ENCODE assay signal across 9 cellular contexts in the genomic region with DNA sequence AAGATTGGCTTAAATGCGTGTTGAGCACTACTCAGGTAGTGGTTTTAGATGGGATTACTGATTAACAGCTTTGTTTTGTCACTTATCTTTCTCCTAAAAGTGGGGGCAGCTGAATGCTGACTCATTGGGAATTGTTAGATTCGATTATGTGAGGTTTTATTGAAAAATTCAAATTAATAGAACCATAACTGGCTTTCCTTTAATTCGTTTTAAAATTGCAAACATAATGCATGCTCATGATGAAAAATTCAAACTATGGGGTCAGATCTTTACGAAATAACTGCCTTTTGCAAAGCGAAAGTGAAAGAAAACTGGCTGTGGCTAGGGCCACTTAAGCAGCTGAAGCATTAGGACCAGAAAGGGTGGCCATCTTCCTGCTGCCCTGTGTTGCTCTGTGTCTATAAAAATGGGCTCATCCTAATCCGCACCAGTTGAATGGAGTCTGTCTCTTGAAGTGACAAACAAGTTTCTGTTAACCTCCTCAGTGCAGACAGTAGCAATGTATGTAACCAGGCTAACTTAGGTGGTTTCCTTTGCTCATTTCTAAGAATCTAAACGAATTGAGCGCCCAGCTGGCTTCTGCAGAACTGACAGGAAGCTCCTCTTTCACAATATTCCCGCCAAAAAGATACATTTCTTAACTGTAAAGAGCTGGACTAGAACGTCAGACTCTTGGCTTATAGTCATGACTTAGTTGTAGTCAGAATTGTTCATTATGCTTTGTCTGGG. TPM values are rescaled to one million over a fixed set of nuclear protein-coding genes. Genes with fewer than 3 reads are reported as not detected.
DNase-seq lines count a peak whose midpoint lies in the region; ATAC-seq and TF ChIP-seq lines count a peak whose summit lies in the region.
"Had no signal": no experiment of that assay in that cellular context is flagged by ENCODE, and none has a peak within 500 bp of the region (broad histone marks: within the 10 kb centered on the region; RNA-seq: fewer than 3 reads in every experiment).

No MANE protein-coding gene starts in this region.

- H3K9me3 ChIP-seq in A673 (ENCODE audit: low read depth, low read length, poor library complexity, severe bottlenecking) (no peaks in the 10 kb centered on the region), WERI-Rb-1 (ENCODE audit: severe bottlenecking) (no peaks in the 10 kb centered on the region), testis (no peaks in the 10 kb centered on the region)

- POLR2A ChIA-PET in A673 (lab: Charles Lee; ENCODE audit: low non-redundant PET), result no interaction called here

- peaks cover 7% of the 10 kb centered on the region for H3K4me1 ChIP-seq in A673 (ENCODE audit: insufficient read depth, low read length, poor library complexity, severe bottlenecking)
- no peaks in the 10 kb centered on the region for H3K4me1 ChIP-seq in testis

- WGBS in testis, 2 donors, result 65 to 68% methylated on average over 10 of the region's 10 CpGs

- CTCF ChIA-PET in A673 (lab: Charles Lee), result interaction anchor here (0.6 kb wide), 1 partner anchor 167 kb away, joined by 4 read pairs; no protein-coding TSS in a partner anchor

- peaks cover 25% of the 10 kb centered on the region for H3K36me3 ChIP-seq in A673 (ENCODE audit: insufficient read depth, low read length, poor library complexity, severe bottlenecking)
- peaks cover 52% of the 10 kb centered on the region for H3K36me3 ChIP-seq in WERI-Rb-1
- no peaks in the 10 kb centered on the region for H3K36me3 ChIP-seq in testis (ENCODE audit: low read depth, missing control alignments)

- TF ChIP-seq CTCF in A673 (conservative IDR thresholded peaks at IDR 0.05; ENCODE audit: low read depth, low read length) (no peak), WERI-Rb-1 (IDR thresholded peaks at IDR 0.05; ENCODE audit: low read depth, low read length) (no peak), testis (IDR thresholded peaks at IDR 0.05) (no peak)

- peak overlapping the region; percentile 23 for H3K4me3 ChIP-seq in A673 (ENCODE audit: low read depth, low read length, poor library complexity, severe bottlenecking)
- H3K4me3 ChIP-seq in WERI-Rb-1 (ENCODE audit: low read depth, low read length), result peak overlapping the region; percentile 9
- no peak overlapping the region for H3K4me3 ChIP-seq in testis

- peak; percentile 54 for DNase-seq in A673 (ENCODE audit: low spot score)
- DNase-seq in WERI-Rb-1, result peak; percentile 37
- peak; percentile 80 to 83 for DNase-seq in erythroblast (lab: John Stamatoyannopoulos, UW)
- peak; percentile 45 for DNase-seq in putamen (ENCODE audit: low spot score)
- no peak for DNase-seq in testis
- DNase-seq in cerebellum (ENCODE audit: low spot score), result no peak

- H3K27ac ChIP-seq in A673 (ENCODE audit: low read depth, low read length, poor library complexity, severe bottlenecking) (peak overlapping the region; percentile 68), WERI-Rb-1 (peak overlapping the region; percentile 39), testis (no peak overlapping the region)
- H3K27ac ChIP-seq: epithelial cell of prostate had no signal

- TF ChIP-seq POLR2A in erythroblast (IDR thresholded peaks at IDR 0.05; ENCODE audit: low read length), result no peak
- no peak for TF ChIP-seq POLR2A in testis (IDR thresholded peaks at IDR 0.05)

- BruUV-seq in A673 (replicated peaks; lab: Mats Ljungman, UMichigan), result no TSS peak

- intact Hi-C loops in A673 (cut with micrococcal nuclease; ENCODE audit: unreplicated experiment) (no loop called here), testis (cut with DNase I; ENCODE audit: low total_unique reads) (no loop called here)

- H3K27me3 ChIP-seq in A673 (replicated peaks; ENCODE audit: insufficient read depth, low read depth, low read length, poor library complexity), result no peaks in the 10 kb centered on the region
- no peaks in the 10 kb centered on the region for H3K27me3 ChIP-seq in WERI-Rb-1 (ENCODE audit: insufficient read depth, low read depth, severe bottlenecking)
- no peaks in the 10 kb centered on the region for H3K27me3 ChIP-seq in testis

- ATAC-seq in GM18907 (IDR thresholded peaks at IDR 0.05; ENCODE audit: unreplicated experiment), result peak; percentile 76
- peak; percentile 64 for ATAC-seq in HG03571 (IDR thresholded peaks at IDR 0.05; ENCODE audit: unreplicated experiment)

RNA-seq across cellular contexts. Expression of a gene that starts 27.8 kb away (rescaled TPM):
- 41.2 and 55.2 TPM in 2 replicates for total RNA-seq in A673 (2021)
- total RNA-seq in testis, result 10 to 100 TPM; 27.3 to 29.6 TPM
- polyA plus RNA-seq in testis (ENCODE audit: insufficient read depth, low read depth, low replicate concordance), result 18.9 TPM
- total RNA-seq in cerebellum, result 36.7 TPM

RNA-seq across cellular contexts. Expression of a gene that starts 33.8 kb away (rescaled TPM):
- total RNA-seq in A673 (2021), result 67.3 and 72.9 TPM in 2 replicates
- 10 to 100 TPM; 12.8 to 16.6 TPM for total RNA-seq in testis
- 57.5 TPM for polyA plus RNA-seq in testis (ENCODE audit: insufficient read depth, low read depth, low replicate concordance)
- total RNA-seq in cerebellum, result 13.7 TPM

RNA-seq across cellular contexts. Expression of a gene that starts 46.9 kb away (rescaled TPM):
- total RNA-seq in A673 (2021) (215 and 234 TPM in 2 replicates), testis (100 to 1,000 TPM in 1 of 2 donors, 10 to 100 TPM in 1; 71.7 to 118 TPM), cerebellum (81.2 TPM)
- polyA plus RNA-seq in testis (ENCODE audit: insufficient read depth, low read depth, low replicate concordance), result 101 TPM

RNA-seq across cellular contexts. Expression of a gene that starts 51.1 kb away (rescaled TPM):
- total RNA-seq in A673 (2021) (169 and 181 TPM in 2 replicates), testis (10 to 100 TPM; 91.2 to 97.0 TPM), cerebellum (62.1 TPM)
- 71.1 TPM for polyA plus RNA-seq in testis (ENCODE audit: insufficient read depth, low read depth, low replicate concordance)

Comparison
In these comparisons a context has a peak if more than half of its experiments do, and no peak if none do; other contexts are left out.
1. DNase-seq: peak in A673 (single experiment), WERI-Rb-1 (single experiment), erythroblast (2 of 2) and putamen (single experiment); none in testis (single experiment) and cerebellum (single experiment).
2. H3K27ac ChIP-seq: peak in A673 (single experiment) and WERI-Rb-1 (single experiment); none in testis (0 of 2).
3. H3K4me3 ChIP-seq: peak in A673 (single experiment) and WERI-Rb-1 (single experiment); none in testis (0 of 2).